ENCODE assay signal across 8 cellular contexts in genomic region chr10:122375761-122376160, GRCh38. TPM values are rescaled to one million over a fixed set of nuclear protein-coding genes. Genes with fewer than 3 reads are reported as not detected.
DNase-seq lines count a peak whose midpoint lies in the region; ATAC-seq and TF ChIP-seq lines count a peak whose summit lies in the region.

No MANE protein-coding gene starts in this region.

- TF ChIP-seq POLR2A in gastroesophageal sphincter (IDR thresholded peaks at IDR 0.05) (no peak), sigmoid colon (IDR thresholded peaks at IDR 0.05) (no peak)

- H2AFZ ChIP-seq in GM23338: no peak overlapping the region

- H4K20me1 ChIP-seq in GM23338 (replicated peaks; ENCODE audit: insufficient read depth): peaks cover 14% of the 10 kb centered on the region; the same call in 1 of the 2 replicates

- ATAC-seq in GM23338: no peak
- ATAC-seq in gastroesophageal sphincter: no peak

- intact Hi-C loops in activated CD4-positive, alpha-beta memory T cell treated with anti-CD3 and anti-CD28 coated beads for 36 hours (cut with micrococcal nuclease): loop anchor here (1.0 to 10.0 kb wide), 7 partner anchors 13 to 779 kb away; partner anchors contain the start of genes ACADSB, BUB3 and IKZF5
- intact Hi-C loops in sigmoid colon (cut with DNase I): loop anchor here (2.0 to 5.0 kb wide), 2 partner anchors 42 to 67 kb away; no protein-coding TSS in a partner anchor

- peak overlapping the region; percentile 91 for H3K4me3 Mint-ChIP-seq in GM23338
- H3K4me3 Mint-ChIP-seq in activated CD4-positive, alpha-beta memory T cell treated with anti-CD3 and anti-CD28 coated beads for 36 hours: peak overlapping the region; percentile 89

- DNase-seq in GM23338 (ENCODE audit: low spot score) (peak; percentile 8), sigmoid colon (no peak), KBM-7 (no peak), NCI-H1694 treated with DMSO at 0.1 percent for 48 hours (lab: John Stamatoyannopoulos, UW) (no peak), iPS-NIHi7 (ENCODE audit: extremely low spot score) (no peak), NCI-H187 treated with DMSO at 0.1 percent for 48 hours (lab: John Stamatoyannopoulos, UW) (no peak)
- no peak for DNase-seq in activated CD4-positive, alpha-beta memory T cell treated with anti-CD3 and anti-CD28 coated beads for 36 hours

- in situ Hi-C loops in KBM-7 (cut with MboI; ENCODE audit: low pct_unique_long_range_greater_than_20kb, low sequenced_read_pairs): no loop called here

- no peaks in the 10 kb centered on the region; the same call in 2 of the 3 replicates for H3K9me3 Mint-ChIP-seq in GM23338
- H3K9me3 Mint-ChIP-seq in activated CD4-positive, alpha-beta memory T cell treated with anti-CD3 and anti-CD28 coated beads for 36 hours: peaks cover 2% of the 10 kb centered on the region

- H3K27me3 Mint-ChIP-seq in GM23338 (ENCODE audit: insufficient read depth, low read depth, poor library complexity): peaks cover 15% of the 10 kb centered on the region
- H3K27me3 Mint-ChIP-seq in activated CD4-positive, alpha-beta memory T cell treated with anti-CD3 and anti-CD28 coated beads for 36 hours: peaks cover 13% of the 10 kb centered on the region

- no peaks in the 10 kb centered on the region for H3K9me2 ChIP-seq in GM23338 (ENCODE audit: insufficient read depth)

- POLR2A ChIA-PET in activated CD4-positive, alpha-beta memory T cell treated with anti-CD3 and anti-CD28 coated beads for 36 hours (lab: Charles Lee): no interaction called here

- peaks cover 17% of the 10 kb centered on the region for H3K27me3 ChIP-seq in GM23338 (ENCODE audit: insufficient read depth)
- H3K27me3 ChIP-seq in gastroesophageal sphincter: no peaks in the 10 kb centered on the region
- H3K27me3 ChIP-seq in sigmoid colon: no peaks in the 10 kb centered on the region

- 3 to 4% methylated on average over 3 of the region's 3 CpGs for WGBS in gastroesophageal sphincter (ENCODE audit: low coverage in 1 of 2), 2 donors
- WGBS in sigmoid colon, 2 donors: 2 to 6% methylated on average over 3 of the region's 3 CpGs

- H3K79me2 ChIP-seq in GM23338 (replicated peaks; ENCODE audit: insufficient read depth): peaks cover 46% of the 10 kb centered on the region

- TF ChIP-seq EP300 in gastroesophageal sphincter (IDR thresholded peaks at IDR 0.05): no peak
- TF ChIP-seq EP300 in sigmoid colon (IDR thresholded peaks at IDR 0.05): no peak

- TF ChIP-seq CTCF in GM23338 (conservative IDR thresholded peaks at IDR 0.05; ENCODE audit: low read depth in 2 of 2) (no peak), gastroesophageal sphincter (IDR thresholded peaks at IDR 0.05) (no peak), sigmoid colon (IDR thresholded peaks at IDR 0.05) (no peak)

- H3K4me1 Mint-ChIP-seq in GM23338: peaks cover 19% of the 10 kb centered on the region
- peaks cover 44% of the 10 kb centered on the region for H3K4me1 Mint-ChIP-seq in activated CD4-positive, alpha-beta memory T cell treated with anti-CD3 and anti-CD28 coated beads for 36 hours (ENCODE audit: low read depth)

- H3K36me3 ChIP-seq in GM23338 (ENCODE audit: insufficient read depth) (no peaks in the 10 kb centered on the region), gastroesophageal sphincter (peaks cover 0 to 4% of the 10 kb centered on the region in 2 donors), sigmoid colon (no peaks in the 10 kb centered on the region)

- H3K4me3 ChIP-seq in GM23338: peak overlapping the region; percentile 85
- peak overlapping the region; percentile 91 to 98 for H3K4me3 ChIP-seq in gastroesophageal sphincter
- H3K4me3 ChIP-seq in sigmoid colon: peak overlapping the region; percentile 69 to 97 (median 94)

- CTCF ChIA-PET in activated CD4-positive, alpha-beta memory T cell treated with anti-CD3 and anti-CD28 coated beads for 36 hours (lab: Charles Lee): interaction anchor here (0.6 to 5.1 kb wide), 5 partner anchors 10 to 77 kb away, joined by 3 to 28 read pairs (median 7); no protein-coding TSS in a partner anchor

- peak overlapping the region; percentile 79 for H3K4me2 ChIP-seq in GM23338

- no peaks in the 10 kb centered on the region for H3K9me3 ChIP-seq in gastroesophageal sphincter
- H3K9me3 ChIP-seq in sigmoid colon: no peaks in the 10 kb centered on the region

- H3K4me1 ChIP-seq in GM23338 (ENCODE audit: insufficient read depth): peaks cover 13% of the 10 kb centered on the region; the same call in 1 of the 2 replicates
- peaks cover 3 to 70% (median 19%) of the 10 kb centered on the region in 3 donors for H3K4me1 ChIP-seq in gastroesophageal sphincter
- peaks cover 0 to 60% (median 50%) of the 10 kb centered on the region in 4 donors for H3K4me1 ChIP-seq in sigmoid colon

- no peak overlapping the region for H3K27ac ChIP-seq in GM23338 (ENCODE audit: low read depth)
- peak overlapping the region; percentile 94 to 100 (median 99) for H3K27ac ChIP-seq in gastroesophageal sphincter
- H3K27ac ChIP-seq in sigmoid colon: peak overlapping the region; percentile 98 to 100 (median 98)

- H3F3A ChIP-seq in GM23338 (replicated peaks; ENCODE audit: low read depth): no peaks in the 10 kb centered on the region

- H3K36me3 Mint-ChIP-seq in GM23338 (ENCODE audit: low read depth): peaks cover 9% of the 10 kb centered on the region; the same call in 2 of the 3 replicates
- peaks cover 7% of the 10 kb centered on the region for H3K36me3 Mint-ChIP-seq in activated CD4-positive, alpha-beta memory T cell treated with anti-CD3 and anti-CD28 coated beads for 36 hours

- H3K27ac Mint-ChIP-seq in GM23338: no peak overlapping the region
- H3K27ac Mint-ChIP-seq in activated CD4-positive, alpha-beta memory T cell treated with anti-CD3 and anti-CD28 coated beads for 36 hours: peak overlapping the region; percentile 94

TF ChIP-seq in GM23338, 12 proteins besides CTCF, POLR2A, EP300 and RAD21 (continues in another document):
- no peak for TF ChIP-seq JUNB (IDR thresholded peaks at IDR 0.05; ENCODE audit: unreplicated experiment)
- TF ChIP-seq EZH2 (IDR thresholded peaks at IDR 0.05; ENCODE audit: low read depth, unreplicated experiment): no peak
- no peak for TF ChIP-seq EZH2phosphoT487 (IDR thresholded peaks at IDR 0.05; ENCODE audit: unreplicated experiment)
- TF ChIP-seq POLR2AphosphoS5 (IDR thresholded peaks at IDR 0.05; ENCODE audit: low read depth): no peak
- TF ChIP-seq STAT1 (IDR thresholded peaks at IDR 0.05; ENCODE audit: unreplicated experiment): no peak

RNA-seq across cellular contexts. Expression of gene PLEKHA1, which starts 1.3 kb away (rescaled TPM):
- 32.6 and 36.6 TPM in 2 replicates for total RNA-seq in GM23338 (2014; rRNA removed; shearing (Covaris generic))
- polyA plus RNA-seq in GM23338 (2016; fragmentation: Nextera tagmentation; extraction: Ambion mirVana) (16.7 and 25.8 TPM in 2 replicates), sigmoid colon (10 to 100 TPM; 20.9 to 38.4 (median 22.8) TPM)
- total RNA-seq in activated CD4-positive, alpha-beta memory T cell treated with anti-CD3 and anti-CD28 coated beads for 36 hours: 10 to 100 TPM; 11.1 to 12.9 TPM
- total RNA-seq in gastroesophageal sphincter (100 to 1,000 TPM in 2 of 4 donors, 10 to 100 TPM in 2; 62.1 to 125 (median 93.8) TPM), sigmoid colon (10 to 100 TPM; 34.1 to 53.2 (median 50.4) TPM)
